In the genomic region with DNA sequence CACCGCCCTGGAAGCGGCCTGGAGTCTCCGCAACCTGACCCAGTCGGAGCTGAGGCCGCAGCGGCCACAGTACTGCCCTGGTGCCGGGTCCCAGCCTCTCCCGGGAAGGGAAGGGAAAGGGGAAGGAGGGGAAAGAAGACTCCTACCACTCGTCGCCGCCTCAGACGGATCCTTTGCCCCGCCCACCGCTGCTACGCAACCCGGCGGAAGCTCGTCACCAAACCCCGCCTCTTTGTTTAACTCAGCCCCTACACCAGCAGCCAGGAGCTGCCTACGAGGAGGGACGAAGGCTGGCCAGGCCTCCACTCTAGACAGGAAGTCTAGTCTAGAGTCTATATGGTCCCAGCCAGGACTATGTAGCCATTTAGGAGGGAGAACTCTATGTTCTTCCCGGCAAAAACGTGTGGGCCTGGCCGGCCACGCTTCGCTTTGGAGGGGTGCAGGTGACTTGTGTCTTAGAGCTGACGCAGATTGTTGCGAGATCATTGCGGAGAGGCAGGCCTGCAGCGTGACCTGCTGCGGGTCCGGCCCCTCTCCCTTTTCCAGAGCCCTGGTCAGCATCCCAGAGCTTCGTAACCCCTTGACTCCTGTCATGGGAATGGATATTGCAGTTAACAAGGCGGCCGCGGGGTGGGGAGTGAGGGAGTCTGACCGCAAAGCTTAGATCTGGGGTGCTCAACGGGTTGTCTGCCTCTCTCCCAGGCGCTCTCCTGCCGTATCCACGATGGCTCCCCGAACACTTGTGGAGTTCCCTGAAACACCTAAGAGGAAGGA, we compare ENCODE assay signal across 7 cellular contexts. TPM values are rescaled to one million over a fixed set of nuclear protein-coding genes. Genes with fewer than 3 reads are reported as not detected.
DNase-seq lines count a peak whose midpoint lies in the region; ATAC-seq, FAIRE-seq and TF ChIP-seq lines count a peak whose summit lies in the region.

Gene RNF41 (minus strand): TSS at position 166 of the 774 bp plus-strand sequence. CDS start 7,875 bp downstream, outside the sequence.

- FAIRE-seq in GM18507 (lab: Jason Lieb, UNC) = peak; percentile 97

- in situ Hi-C loops in astrocyte of the cerebellum (cut with HindIII; ENCODE audit: low sequenced_read_pairs) = loop anchor here (5.0 kb wide), 1 partner anchor 95 kb away; the partner anchor contains the start of gene ESYT1

- peak within 1 kb of the TSS; percentile 64 for H3K4me3 ChIP-seq in astrocyte of the cerebellum (ENCODE audit: low read depth, low read length)

- ATAC-seq in HG02981 (IDR thresholded peaks at IDR 0.05; ENCODE audit: unreplicated experiment) = peak; percentile 85

- peak; percentile 94 for DNase-seq in GM18507 (ENCODE audit: extremely low spot score, insufficient read length, low read depth)
- peak; percentile 92 for DNase-seq in NCI-H2029 treated with DMSO at 0.1 percent for 48 hours (lab: John Stamatoyannopoulos, UW)
- peak; percentile 88 for DNase-seq in T-helper 9 cell
- peak; percentile 93 for DNase-seq in astrocyte of the cerebellum (ENCODE audit: low read depth)
- DNase-seq in hepatic stellate cell (ENCODE audit: low spot score) = peak; percentile 98
- DNase-seq in renal cortical epithelial cell (ENCODE audit: low read depth) = peak; percentile 94

- no peak for TF ChIP-seq CTCF in astrocyte of the cerebellum (IDR thresholded peaks at IDR 0.05; ENCODE audit: low read depth, low read length, missing control alignments)

RNA-seq across cellular contexts. Expression of gene RNF41, which starts in this region (rescaled TPM):
- 84.4 and 140 TPM in 2 replicates for total RNA-seq in renal cortical epithelial cell

Comparison
In these comparisons a context has a peak if more than half of its experiments do, and no peak if none do; other contexts are left out.
1. Peak in every context shown above with its lines: DNase-seq, ATAC-seq and H3K4me3 ChIP-seq.